In the genomic region with DNA sequence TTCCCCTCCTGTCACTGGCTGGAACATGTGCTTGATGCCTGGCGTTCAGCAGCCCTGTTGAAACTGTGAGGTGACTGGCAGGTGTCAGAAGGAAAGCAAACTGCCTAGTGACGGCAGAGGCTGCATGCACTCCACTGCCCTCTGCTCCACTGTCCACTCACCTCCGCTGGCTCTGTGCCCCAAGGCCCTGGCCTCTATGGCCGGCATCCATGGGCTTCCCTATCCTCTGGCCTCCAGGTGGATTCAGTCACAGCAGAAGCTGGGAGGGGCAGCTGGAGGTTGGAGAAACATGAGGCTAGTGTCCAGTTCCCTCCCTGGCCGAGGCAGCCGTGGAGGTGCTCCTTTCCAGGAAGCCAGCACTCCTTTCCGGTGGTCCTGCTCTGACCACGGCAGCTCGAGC, we compare ENCODE assay signal across 27 cellular contexts.
"Had no signal": no experiment of that assay in that cellular context is flagged by ENCODE, and none has a peak within 500 bp of the region (broad histone marks: within the 10 kb centered on the region; RNA-seq: fewer than 3 reads in every experiment).

No MANE protein-coding gene starts in this region.

- H3K27ac ChIP-seq: ascending aorta, breast epithelium, cardiac muscle cell, coronary artery, dorsolateral prefrontal cortex had no signal

- FAIRE-seq: frontal cortex had no signal

- H3K4me1 ChIP-seq: ascending aorta, breast epithelium had no signal

- ATAC-seq: activated CD4-positive, CD25-positive, alpha-beta regulatory T cell treated with anti-CD3 and anti-CD28 coated beads, Interleukin-2, amount 50 U/mL, for 24 hours; activated CD8-positive, alpha-beta T cell treated with anti-CD3 and anti-CD28 coated beads for 36 hours; activated naive CD4-positive, alpha-beta T cell treated with anti-CD3 and anti-CD28 coated beads, Interleukin-2, amount 50 U/mL, for 72 hours; esophagus mucosa had no signal

- H3K36me3 ChIP-seq: ascending aorta, breast epithelium, cardiac muscle cell had no signal

- H3K4me3 ChIP-seq: ascending aorta, breast epithelium, cardiac muscle cell, coronary artery, dorsolateral prefrontal cortex had no signal

- H3K9me3 ChIP-seq: ascending aorta, breast epithelium had no signal

- H3K27me3 ChIP-seq: ascending aorta, breast epithelium, cardiac muscle cell had no signal

- DNase-seq: activated B cell treated with CpG ODN at 0.5 μM for 24 hours; activated CD4-positive, alpha-beta T cell treated with anti-CD3 and anti-CD28 coated beads for 48 hours; activated CD4-positive, alpha-beta T cell treated with anti-CD3 and anti-CD28 coated beads, Interleukin-2, amount 50 U/mL, for 1 hour; activated CD4-positive, alpha-beta T cell treated with anti-CD3 and anti-CD28 coated beads, Interleukin-2, amount 50 U/mL, for 48 hours; activated CD8-positive, alpha-beta memory T cell treated with anti-CD3 and anti-CD28 coated beads for 24 hours; activated CD8-positive, alpha-beta T cell treated with anti-CD3 and anti-CD28 coated beads for 36 hours; activated gamma-delta T cell; activated naive CD4-positive, alpha-beta T cell; activated naive CD4-positive, alpha-beta T cell treated with anti-CD3 and anti-CD28 coated beads, Interleukin-2, amount 10 ng/mL, durations not matched to agents 7 days and 5 days; activated naive CD8-positive, alpha-beta T cell treated with anti-CD3 and anti-CD28 coated beads, Interleukin-2, amount 10 ng/mL, durations not matched to agents 7 days and 5 days; activated T-cell treated with anti-CD3 and anti-CD28 coated beads, Interleukin-2, amount 50 U/mL, for 1 hour; activated T-cell treated with anti-CD3 and anti-CD28 coated beads, Interleukin-2, amount 50 U/mL, for 48 hours; central memory CD4-positive, alpha-beta T cell; cerebellar nuclear complex; dorsolateral prefrontal cortex; effector memory CD4-positive, alpha-beta T cell; endodermal cell; foreskin fibroblast; T-helper 2 cell had no signal
